ENCODE assay signal across 1 cellular context in the genomic region with DNA sequence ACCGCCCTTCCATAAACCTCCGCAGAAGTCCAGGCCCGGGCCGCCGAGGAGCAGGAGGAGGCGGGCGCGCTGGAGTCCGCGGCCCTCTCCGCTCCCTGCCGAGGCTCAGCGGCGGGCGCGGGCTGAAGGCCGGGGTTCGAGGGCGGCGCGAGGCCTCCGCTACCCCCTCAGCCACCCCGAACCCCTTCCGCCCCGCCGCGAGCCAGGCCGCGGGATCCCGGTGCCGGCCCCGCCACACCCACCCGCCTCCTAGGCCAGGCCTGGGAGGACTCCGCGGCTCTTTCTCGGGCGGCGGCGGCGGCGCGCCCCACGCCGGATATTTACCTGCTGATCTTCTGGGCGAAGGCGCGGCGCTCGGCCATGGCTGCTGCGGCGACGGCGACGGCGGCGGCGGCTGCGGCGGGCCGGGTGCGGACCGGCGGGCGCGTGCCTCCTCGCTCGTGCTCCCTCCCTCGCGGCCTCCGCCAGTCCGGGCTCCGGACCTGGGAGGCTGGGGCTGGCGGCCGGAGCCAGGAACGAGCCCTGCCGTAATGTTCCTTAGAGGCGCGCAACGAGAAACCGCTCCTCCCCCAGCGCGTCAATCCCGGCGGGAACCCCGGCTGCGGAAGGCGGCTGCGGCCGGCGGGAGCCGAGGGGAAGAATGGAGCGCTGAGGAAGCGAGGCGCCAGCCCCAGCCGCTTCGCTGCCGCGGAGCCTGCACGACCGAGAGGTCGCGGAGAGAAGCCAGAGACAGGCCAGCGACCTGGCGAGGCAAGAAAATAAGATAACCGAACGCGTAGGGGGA.
TF ChIP-seq lines count a peak whose summit lies in the region.

DOCK7 (minus strand) TSS at position 484 of the 784 bp plus-strand sequence; CDS start at position 362, 122 bp downstream.

TF ChIP-seq in HepG2, 621 proteins besides CTCF, POLR2A, EP300 and RAD21 (continued from another document and continues in another):
- TF ChIP-seq ZBTB39 (CRISPR knock-in tag; IDR thresholded peaks at IDR 0.05) (no peak), ZNF629 (CRISPR knock-in tag; conservative IDR thresholded peaks at IDR 0.05) (peak; percentile 40; the same call in 1 of the 2 replicates), HDAC1 (CRISPR knock-in tag; IDR thresholded peaks at IDR 0.05) (peak; percentile 71; the same call in 1 of the 2 replicates), HMG20A (CRISPR knock-in tag; IDR thresholded peaks at IDR 0.05; ENCODE audit: borderline replicate concordance) (no peak), ADNP (CRISPR knock-in tag; IDR thresholded peaks at IDR 0.05) (0 out of 2 replicates have a peak, but pooled peaks have one; percentile 51), ZBTB20 (CRISPR knock-in tag; IDR thresholded peaks at IDR 0.05; ENCODE audit: borderline replicate concordance, low read depth) (0 out of 2 replicates have a peak, but pooled peaks have one; percentile 28), ZNF605 (CRISPR knock-in tag; IDR thresholded peaks at IDR 0.05) (0 out of 2 replicates have a peak, but pooled peaks have one; percentile 4), NFKB2 (CRISPR knock-in tag; IDR thresholded peaks at IDR 0.05; ENCODE audit: borderline replicate concordance) (peak; percentile 72; the same call in 1 of the 2 replicates), KAT7 (CRISPR knock-in tag; IDR thresholded peaks at IDR 0.05; ENCODE audit: borderline replicate concordance) (peak; percentile 78; the same call in 1 of the 2 replicates), TCF12 (IDR thresholded peaks at IDR 0.05) (no peak), TCF12 (CRISPR knock-in tag; IDR thresholded peaks at IDR 0.05) (0 out of 2 replicates have a peak, but pooled peaks have one; percentile 16), ZSCAN20 (CRISPR knock-in tag; IDR thresholded peaks at IDR 0.05; ENCODE audit: borderline replicate concordance) (peak; percentile 16; the same call in 1 of the 2 replicates), RFXANK (CRISPR knock-in tag; IDR thresholded peaks at IDR 0.05) (0 out of 2 replicates have a peak, but pooled peaks have one; percentile 33), ZBTB40 (IDR thresholded peaks at IDR 0.05) (no peak), ZBTB40 (CRISPR knock-in tag; IDR thresholded peaks at IDR 0.05) (no peak; the same call in 1 of the 2 replicates), ZNF296 (CRISPR knock-in tag; conservative IDR thresholded peaks at IDR 0.05) (no peak), ARNT2 (CRISPR knock-in tag; IDR thresholded peaks at IDR 0.05; ENCODE audit: low read depth) (0 out of 2 replicates have a peak, but pooled peaks have one; percentile 36), ASH2L (IDR thresholded peaks at IDR 0.05; ENCODE audit: insufficient read length, low read depth, low read length) (peak; percentile 60), SSRP1 (CRISPR knock-in tag; IDR thresholded peaks at IDR 0.05) (0 out of 2 replicates have a peak, but pooled peaks have one; percentile 61), ZNF609 (CRISPR knock-in tag; IDR thresholded peaks at IDR 0.05; ENCODE audit: borderline replicate concordance) (peak; percentile 19; the same call in 1 of the 2 replicates), ISL2 (CRISPR knock-in tag; IDR thresholded peaks at IDR 0.05) (0 out of 2 replicates have a peak, but pooled peaks have one; percentile 20), KMT2A (CRISPR knock-in tag; IDR thresholded peaks at IDR 0.05) (peak; percentile 64)
- TF ChIP-seq, protein P1, sequence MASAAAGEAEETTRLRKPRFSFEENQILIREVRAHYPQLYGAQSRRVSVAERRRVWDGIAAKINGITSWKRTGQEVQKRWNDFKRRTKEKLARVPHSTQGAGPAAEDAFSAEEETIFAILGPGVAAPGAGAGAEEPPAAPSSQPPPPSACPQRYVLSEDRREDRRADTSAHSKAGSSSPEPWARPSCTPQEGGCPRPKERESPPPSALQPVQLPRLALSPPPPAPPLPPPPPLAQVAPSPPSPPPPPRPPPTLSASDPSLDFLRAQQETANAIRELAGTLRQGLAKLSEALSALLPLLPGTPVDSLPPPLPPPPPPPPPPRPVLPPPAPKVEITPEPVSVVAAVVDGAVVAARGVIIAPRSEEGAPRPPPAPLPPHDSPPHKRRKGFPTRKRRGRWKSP (CRISPR knock-in tag; IDR thresholded peaks at IDR 0.05) = no peak
- TF ChIP-seq, protein P2, sequence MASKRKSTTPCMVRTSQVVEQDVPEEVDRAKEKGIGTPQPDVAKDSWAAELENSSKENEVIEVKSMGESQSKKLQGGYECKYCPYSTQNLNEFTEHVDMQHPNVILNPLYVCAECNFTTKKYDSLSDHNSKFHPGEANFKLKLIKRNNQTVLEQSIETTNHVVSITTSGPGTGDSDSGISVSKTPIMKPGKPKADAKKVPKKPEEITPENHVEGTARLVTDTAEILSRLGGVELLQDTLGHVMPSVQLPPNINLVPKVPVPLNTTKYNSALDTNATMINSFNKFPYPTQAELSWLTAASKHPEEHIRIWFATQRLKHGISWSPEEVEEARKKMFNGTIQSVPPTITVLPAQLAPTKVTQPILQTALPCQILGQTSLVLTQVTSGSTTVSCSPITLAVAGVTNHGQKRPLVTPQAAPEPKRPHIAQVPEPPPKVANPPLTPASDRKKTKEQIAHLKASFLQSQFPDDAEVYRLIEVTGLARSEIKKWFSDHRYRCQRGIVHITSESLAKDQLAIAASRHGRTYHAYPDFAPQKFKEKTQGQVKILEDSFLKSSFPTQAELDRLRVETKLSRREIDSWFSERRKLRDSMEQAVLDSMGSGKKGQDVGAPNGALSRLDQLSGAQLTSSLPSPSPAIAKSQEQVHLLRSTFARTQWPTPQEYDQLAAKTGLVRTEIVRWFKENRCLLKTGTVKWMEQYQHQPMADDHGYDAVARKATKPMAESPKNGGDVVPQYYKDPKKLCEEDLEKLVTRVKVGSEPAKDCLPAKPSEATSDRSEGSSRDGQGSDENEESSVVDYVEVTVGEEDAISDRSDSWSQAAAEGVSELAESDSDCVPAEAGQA (IDR thresholded peaks at IDR 0.05; ENCODE audit: low read depth) = no peak
- TF ChIP-seq, protein P2 (CRISPR knock-in tag; IDR thresholded peaks at IDR 0.05; ENCODE audit: borderline replicate concordance) = no peak; the same call in 1 of the 2 replicates
